ENCODE assay signal across 18 cellular contexts in genomic region chrX:108271397-108271787, GRCh38.
DNase-seq lines count a peak whose midpoint lies in the region; ATAC-seq, FAIRE-seq and TF ChIP-seq lines count a peak whose summit lies in the region.
"Had no signal": no experiment of that assay in that cellular context is flagged by ENCODE, and none has a peak within 500 bp of the region (broad histone marks: within the 10 kb centered on the region; RNA-seq: fewer than 3 reads in every experiment).

No MANE protein-coding gene starts in this region.

- no peaks in the 10 kb centered on the region for H3K9me3 Mint-ChIP-seq in activated CD8-positive, alpha-beta memory T cell treated with anti-CD3 and anti-CD28 coated beads, Interleukin-2, amount 10 ng/mL, durations not matched to agents 7 days and 5 days (ENCODE audit: low read depth)
- H3K9me3 Mint-ChIP-seq in stimulated activated naive B cell treated with anti-CD40 and anti-IgM and Interleukin-4, amounts not matched to agents 10 μg/mL and 1 μg/mL and 100 μg/mL, for 72 hours = peaks cover 0 to 2% of the 10 kb centered on the region in 2 donors

- H3K27ac ChIP-seq in BLaER1 treated with 17β-estradiol and CSF1 and Interleukin-3, amounts not matched to agents 10 nM and 100 nM = no peak overlapping the region
- peak overlapping the region; percentile 74 for H3K27ac ChIP-seq in keratinocyte (ENCODE audit: control insufficient read depth, insufficient read depth, low read length)
- H3K27ac ChIP-seq: parathyroid adenoma, upper lobe of right lung had no signal

- H4K20me1 ChIP-seq in BLaER1 treated with 17β-estradiol and CSF1 and Interleukin-3, amounts not matched to agents 10 nM and 100 nM = peaks cover 0 to 22% (median 11%) of the 10 kb centered on the region in 11 experiments; a peak in 8 of 22 replicates
- H4K20me1 ChIP-seq in keratinocyte (ENCODE audit: control insufficient read depth, extremely low read depth, insufficient read depth, low read length) = no peaks in the 10 kb centered on the region

- no peaks in the 10 kb centered on the region for H3K36me3 Mint-ChIP-seq in activated CD8-positive, alpha-beta memory T cell treated with anti-CD3 and anti-CD28 coated beads, Interleukin-2, amount 10 ng/mL, durations not matched to agents 7 days and 5 days
- H3K36me3 Mint-ChIP-seq in stimulated activated naive B cell treated with anti-CD40 and anti-IgM and Interleukin-4, amounts not matched to agents 10 μg/mL and 1 μg/mL and 100 μg/mL, for 72 hours = no peaks in the 10 kb centered on the region
- H3K36me3 Mint-ChIP-seq: activated naive CD8-positive, alpha-beta T cell had no signal

- dilution Hi-C loops in keratinocyte (cut with MboI; ENCODE audit: extremely low pct_ligation_motif_present, low sequenced_read_pairs) = no loop called here

- H3K27me3 Mint-ChIP-seq in activated CD8-positive, alpha-beta memory T cell treated with anti-CD3 and anti-CD28 coated beads, Interleukin-2, amount 10 ng/mL, durations not matched to agents 7 days and 5 days = peaks cover 3% of the 10 kb centered on the region
- peaks cover 12 to 13% of the 10 kb centered on the region in 2 donors for H3K27me3 Mint-ChIP-seq in stimulated activated naive B cell treated with anti-CD40 and anti-IgM and Interleukin-4, amounts not matched to agents 10 μg/mL and 1 μg/mL and 100 μg/mL, for 72 hours
- H3K27me3 Mint-ChIP-seq: activated naive CD8-positive, alpha-beta T cell had no signal

- peak; percentile 77 for FAIRE-seq in GM19239 (lab: Jason Lieb, UNC)
- no peak for FAIRE-seq in keratinocyte (lab: Jason Lieb, UNC)
- FAIRE-seq: G401.6 had no signal

- DNase-seq in GM19239 (ENCODE audit: insufficient read length, low spot score) (no peak), keratinocyte (ENCODE audit: low read depth, low spot score) (no peak), NCI-H146 (lab: John Stamatoyannopoulos, UW) (no peak)
- no peak for DNase-seq in activated CD8-positive, alpha-beta memory T cell treated with anti-CD3 and anti-CD28 coated beads, Interleukin-2, amount 10 ng/mL, durations not matched to agents 7 days and 5 days
- DNase-seq in stimulated activated naive B cell treated with anti-CD40 and anti-IgM and Interleukin-4, amounts not matched to agents 10 μg/mL and 1 μg/mL and 100 μg/mL, for 72 hours = no peak
- no peak for DNase-seq in activated CD4-positive, CD25-positive, alpha-beta regulatory T cell treated with anti-CD3 and anti-CD28 coated beads, Interleukin-2, amount 50 U/mL, for 72 hours
- DNase-seq: activated CD4-positive, alpha-beta T cell treated with anti-CD3 and anti-CD28 coated beads, Interleukin-2, amount 50 U/mL, for 1 hour; H7; hypothalamus; NCI-H1048; SK-N-SH; stimulated activated naive CD4-positive, alpha-beta T cell treated with Interleukin-2 at 50 U/mL for 16 hours; upper lobe of right lung had no signal

- peaks cover 6 to 31% (median 15%) of the 10 kb centered on the region in 11 experiments; a peak in 21 of 22 replicates for H3K9me3 ChIP-seq in BLaER1 treated with 17β-estradiol and CSF1 and Interleukin-3, amounts not matched to agents 10 nM and 100 nM (replicated peaks in 1 of 11)
- no peaks in the 10 kb centered on the region for H3K9me3 ChIP-seq in keratinocyte (ENCODE audit: control insufficient read depth, low read depth, low read length)
- H3K9me3 ChIP-seq: SK-N-SH, upper lobe of right lung had no signal

- CTCF ChIA-PET in activated CD8-positive, alpha-beta memory T cell treated with anti-CD3 and anti-CD28 coated beads, Interleukin-2, amount 10 ng/mL, durations not matched to agents 7 days and 5 days (lab: Charles Lee) = no interaction called here

- H3K36me3 ChIP-seq in BLaER1 treated with 17β-estradiol and CSF1 and Interleukin-3, amounts not matched to agents 10 nM and 100 nM = no peaks in the 10 kb centered on the region
- no peaks in the 10 kb centered on the region for H3K36me3 ChIP-seq in keratinocyte (ENCODE audit: control insufficient read depth in 2 of 2, extremely low read depth in 1 of 2, insufficient read depth in 2 of 2, low read length in 2 of 2)
- H3K36me3 ChIP-seq: upper lobe of right lung had no signal

- no peaks in the 10 kb centered on the region for H3K79me2 ChIP-seq in keratinocyte (ENCODE audit: control insufficient read depth, insufficient read depth, low read length)
- H3K79me2 ChIP-seq: parathyroid adenoma had no signal

- peak overlapping the region in 7 of 11 experiments; percentile 15 to 49 (median 31); a peak in 9 of 22 replicates for H3K4me2 ChIP-seq in BLaER1 treated with 17β-estradiol and CSF1 and Interleukin-3, amounts not matched to agents 10 nM and 100 nM
- H3K4me2 ChIP-seq in keratinocyte (ENCODE audit: control insufficient read depth, extremely low read depth, insufficient read depth, low read depth, low read length) = peak overlapping the region; percentile 63
- H3K4me2 ChIP-seq: SK-N-SH had no signal

- H3K27me3 ChIP-seq in BLaER1 treated with 17β-estradiol and CSF1 and Interleukin-3, amounts not matched to agents 10 nM and 100 nM = peaks cover 91 to 97% (median 96%) of the 10 kb centered on the region in 11 experiments
- peaks cover 4% of the 10 kb centered on the region for H3K27me3 ChIP-seq in keratinocyte (ENCODE audit: control insufficient read depth, extremely low read depth, insufficient read depth, low read length)
- H3K27me3 ChIP-seq: upper lobe of right lung had no signal

- no peak overlapping the region for H3K27ac Mint-ChIP-seq in activated CD8-positive, alpha-beta memory T cell treated with anti-CD3 and anti-CD28 coated beads, Interleukin-2, amount 10 ng/mL, durations not matched to agents 7 days and 5 days
- H3K27ac Mint-ChIP-seq in stimulated activated naive B cell treated with anti-CD40 and anti-IgM and Interleukin-4, amounts not matched to agents 10 μg/mL and 1 μg/mL and 100 μg/mL, for 72 hours = no peak overlapping the region
- H3K27ac Mint-ChIP-seq: activated naive CD8-positive, alpha-beta T cell had no signal

- no peak overlapping the region for H3K9ac ChIP-seq in BLaER1 treated with 17β-estradiol and CSF1 and Interleukin-3, amounts not matched to agents 10 nM and 100 nM
- no peak overlapping the region for H3K9ac ChIP-seq in keratinocyte (ENCODE audit: control insufficient read depth, extremely low read depth, insufficient read depth, low read length)
- H3K9ac ChIP-seq: parathyroid adenoma, SK-N-SH had no signal

- H3K4me1 Mint-ChIP-seq in activated CD8-positive, alpha-beta memory T cell treated with anti-CD3 and anti-CD28 coated beads, Interleukin-2, amount 10 ng/mL, durations not matched to agents 7 days and 5 days = peaks cover 3% of the 10 kb centered on the region
- H3K4me1 Mint-ChIP-seq in stimulated activated naive B cell treated with anti-CD40 and anti-IgM and Interleukin-4, amounts not matched to agents 10 μg/mL and 1 μg/mL and 100 μg/mL, for 72 hours = no peaks in the 10 kb centered on the region

- no peaks in the 10 kb centered on the region for H3K9me1 ChIP-seq in keratinocyte (ENCODE audit: control insufficient read depth, extremely low read depth, insufficient read depth, low read length)

- H3K4me1 ChIP-seq in BLaER1 treated with 17β-estradiol and CSF1 and Interleukin-3, amounts not matched to agents 10 nM and 100 nM = peaks cover 0 to 21% (median 14%) of the 10 kb centered on the region in 10 experiments; a peak in 14 of 20 replicates
- H3K4me1 ChIP-seq in keratinocyte (ENCODE audit: control insufficient read depth, extremely low read depth, insufficient read depth, low read length) = peaks cover 32% of the 10 kb centered on the region
- H3K4me1 ChIP-seq: parathyroid adenoma, upper lobe of right lung had no signal

- no peak overlapping the region for H3K4me3 Mint-ChIP-seq in activated CD8-positive, alpha-beta memory T cell treated with anti-CD3 and anti-CD28 coated beads, Interleukin-2, amount 10 ng/mL, durations not matched to agents 7 days and 5 days
- no peak overlapping the region for H3K4me3 Mint-ChIP-seq in stimulated activated naive B cell treated with anti-CD40 and anti-IgM and Interleukin-4, amounts not matched to agents 10 μg/mL and 1 μg/mL and 100 μg/mL, for 72 hours
- H3K4me3 Mint-ChIP-seq: activated naive CD8-positive, alpha-beta T cell had no signal

- H2AFZ ChIP-seq in keratinocyte (ENCODE audit: control insufficient read depth, low read length) = no peak overlapping the region
- H2AFZ ChIP-seq: parathyroid adenoma had no signal

- ATAC-seq in HG03460 (IDR thresholded peaks at IDR 0.05; ENCODE audit: unreplicated experiment) = peak; percentile 49
- ATAC-seq in activated CD8-positive, alpha-beta memory T cell treated with anti-CD3 and anti-CD28 coated beads, Interleukin-2, amount 10 ng/mL, durations not matched to agents 7 days and 5 days = no peak
- ATAC-seq in stimulated activated naive B cell treated with anti-CD40 and anti-IgM and Interleukin-4, amounts not matched to agents 10 μg/mL and 1 μg/mL and 100 μg/mL, for 72 hours (replicated peaks) = no peak
- ATAC-seq: upper lobe of right lung had no signal

- no peak for TF ChIP-seq CTCF in keratinocyte (optimal IDR thresholded peaks at IDR 0.05 in 1 of 3, IDR thresholded peaks at IDR 0.05 in 1 of 3, conservative IDR thresholded peaks at IDR 0.05 in 1 of 3; ENCODE audit: extremely low read depth in 1 of 3, insufficient read depth in 2 of 3, low read length in 3 of 3)

- H3K4me3 ChIP-seq in BLaER1 treated with 17β-estradiol and CSF1 and Interleukin-3, amounts not matched to agents 10 nM and 100 nM = no peak overlapping the region
- no peak overlapping the region for H3K4me3 ChIP-seq in keratinocyte (ENCODE audit: control insufficient read depth in 2 of 3, extremely low read depth in 1 of 3, insufficient read depth in 2 of 3, low read depth in 1 of 3, low read length in 3 of 3)
- H3K4me3 ChIP-seq: upper lobe of right lung had no signal
